Comparison of ENCODE assay signal across 9 cellular contexts in the genomic region with DNA sequence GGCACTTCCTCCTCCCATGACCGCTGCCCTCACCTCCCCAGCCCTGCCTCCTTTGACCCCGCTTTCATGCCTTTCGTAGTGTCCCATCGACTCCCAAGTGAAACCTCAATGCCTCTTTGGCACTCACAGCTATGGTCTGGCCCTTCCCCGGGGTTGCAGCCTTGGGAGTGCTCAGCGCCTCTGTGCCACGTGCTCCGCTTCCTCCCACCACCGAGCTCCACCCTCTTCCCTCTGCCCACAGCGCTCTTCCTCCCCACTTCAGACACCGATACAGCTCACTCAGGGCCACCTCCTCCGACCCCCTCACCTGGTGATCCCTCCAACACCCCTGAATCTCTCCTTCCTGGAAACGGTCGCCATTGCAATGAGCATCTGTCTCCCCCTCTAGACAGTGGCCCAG. TPM values are rescaled to one million over a fixed set of nuclear protein-coding genes. Genes with fewer than 3 reads are reported as not detected.
A peak's percentile ranks its signal among the peaks of the same experiment; 100 is the strongest.
DNase-seq lines count a peak whose midpoint lies in the region; ATAC-seq and TF ChIP-seq lines count a peak whose summit lies in the region.
"Had no signal": no experiment of that assay in that cellular context is flagged by ENCODE, and none has a peak within 500 bp of the region (broad histone marks: within the 10 kb centered on the region; RNA-seq: fewer than 3 reads in every experiment).

No MANE protein-coding gene starts in this region.

- H3K36me3 ChIP-seq in suprapubic skin: no peaks in the 10 kb centered on the region

- TF ChIP-seq CTCF in suprapubic skin (IDR thresholded peaks at IDR 0.05): no peak
- TF ChIP-seq CTCF in HFFc6 (IDR thresholded peaks at IDR 0.05): no peak

- H3K9me3 ChIP-seq in suprapubic skin: no peaks in the 10 kb centered on the region

- peak overlapping the region; percentile 29 for H3K4me3 ChIP-seq in suprapubic skin

- ATAC-seq in natural killer cell treated with Interleukin-12 subunit alpha and Interleukin-12 subunit beta and Interleukin-15 and Interleukin-18, amount 100 ng/mL, for 72 hours: peak; percentile 77 to 85
- no peak for ATAC-seq in HG02610 (IDR thresholded peaks at IDR 0.05; ENCODE audit: unreplicated experiment)

- no peak for TF ChIP-seq EP300 in suprapubic skin (IDR thresholded peaks at IDR 0.05)

- no peaks in the 10 kb centered on the region for H3K36me3 Mint-ChIP-seq in T-helper 1 cell treated with Interleukin-12 subunit alpha and Interleukin-12 subunit beta and Interleukin-4 antibody, amounts not matched to agents 30 μg/mL and 1 μg/mL, for 36 hours (ENCODE audit: low read depth)
- H3K36me3 Mint-ChIP-seq in natural killer cell treated with Interleukin-12 subunit alpha and Interleukin-12 subunit beta and Interleukin-15 and Interleukin-18, amount 100 ng/mL, for 72 hours: no peaks in the 10 kb centered on the region
- H3K36me3 Mint-ChIP-seq in HFFc6 (ENCODE audit: low read depth): no peaks in the 10 kb centered on the region

- H3K27me3 ChIP-seq in suprapubic skin: no peaks in the 10 kb centered on the region

- DNase-seq in natural killer cell treated with Interleukin-12 subunit alpha and Interleukin-12 subunit beta and Interleukin-15 and Interleukin-18, amount 100 ng/mL, for 72 hours (ENCODE audit: low spot score): peak; percentile 72
- DNase-seq in suprapubic skin (ENCODE audit: low spot score in 2 of 2) (peak; percentile 81 to 90), hippocampal formation (lab: John Stamatoyannopoulos, UW) (no peak), HFFc6 (no peak), NCI-H2227 (lab: John Stamatoyannopoulos, UW; ENCODE audit: unreplicated experiment) (no peak)

- peaks cover 66% of the 10 kb centered on the region for H3K4me1 ChIP-seq in suprapubic skin

- no peak for TF ChIP-seq POLR2A in suprapubic skin (IDR thresholded peaks at IDR 0.05)

- peaks cover 26% of the 10 kb centered on the region for H3K4me1 Mint-ChIP-seq in T-helper 1 cell treated with Interleukin-12 subunit alpha and Interleukin-12 subunit beta and Interleukin-4 antibody, amounts not matched to agents 30 μg/mL and 1 μg/mL, for 36 hours (ENCODE audit: low read depth)
- peaks cover 11 to 21% of the 10 kb centered on the region in 2 donors for H3K4me1 Mint-ChIP-seq in natural killer cell treated with Interleukin-12 subunit alpha and Interleukin-12 subunit beta and Interleukin-15 and Interleukin-18, amount 100 ng/mL, for 72 hours (ENCODE audit: low read depth in 2 of 2)
- H3K4me1 Mint-ChIP-seq in HFFc6 (ENCODE audit: low read depth): peaks cover 37% of the 10 kb centered on the region

- H3K27me3 Mint-ChIP-seq in T-helper 1 cell treated with Interleukin-12 subunit alpha and Interleukin-12 subunit beta and Interleukin-4 antibody, amounts not matched to agents 30 μg/mL and 1 μg/mL, for 36 hours (ENCODE audit: low read depth): no peaks in the 10 kb centered on the region
- no peaks in the 10 kb centered on the region for H3K27me3 Mint-ChIP-seq in natural killer cell treated with Interleukin-12 subunit alpha and Interleukin-12 subunit beta and Interleukin-15 and Interleukin-18, amount 100 ng/mL, for 72 hours
- H3K27me3 Mint-ChIP-seq in HFFc6 (ENCODE audit: insufficient read depth): peaks cover 19% of the 10 kb centered on the region

- WGBS in adipose tissue, 3 donors: 17 to 60% (median 28%) methylated on average over 14 of the region's 14 CpGs
- 21% methylated on average over 14 of the region's 14 CpGs for WGBS in suprapubic skin

- no peaks in the 10 kb centered on the region for H3K9me3 Mint-ChIP-seq in T-helper 1 cell treated with Interleukin-12 subunit alpha and Interleukin-12 subunit beta and Interleukin-4 antibody, amounts not matched to agents 30 μg/mL and 1 μg/mL, for 36 hours
- H3K9me3 Mint-ChIP-seq in natural killer cell treated with Interleukin-12 subunit alpha and Interleukin-12 subunit beta and Interleukin-15 and Interleukin-18, amount 100 ng/mL, for 72 hours: no peaks in the 10 kb centered on the region
- H3K9me3 Mint-ChIP-seq in HFFc6: no peaks in the 10 kb centered on the region

- peak overlapping the region; percentile 72 for H3K4me3 Mint-ChIP-seq in T-helper 1 cell treated with Interleukin-12 subunit alpha and Interleukin-12 subunit beta and Interleukin-4 antibody, amounts not matched to agents 30 μg/mL and 1 μg/mL, for 36 hours
- peak overlapping the region; percentile 58 for H3K4me3 Mint-ChIP-seq in natural killer cell treated with Interleukin-12 subunit alpha and Interleukin-12 subunit beta and Interleukin-15 and Interleukin-18, amount 100 ng/mL, for 72 hours
- H3K4me3 Mint-ChIP-seq in HFFc6: no peak overlapping the region

- H3K27ac ChIP-seq in adipose tissue (ENCODE audit: low read depth, low read length) (peak overlapping the region; percentile 56), suprapubic skin (peak overlapping the region; percentile 83)

- peak overlapping the region; percentile 91 for H3K27ac Mint-ChIP-seq in T-helper 1 cell treated with Interleukin-12 subunit alpha and Interleukin-12 subunit beta and Interleukin-4 antibody, amounts not matched to agents 30 μg/mL and 1 μg/mL, for 36 hours
- peak overlapping the region; percentile 69 to 86 for H3K27ac Mint-ChIP-seq in natural killer cell treated with Interleukin-12 subunit alpha and Interleukin-12 subunit beta and Interleukin-15 and Interleukin-18, amount 100 ng/mL, for 72 hours
- H3K27ac Mint-ChIP-seq in HFFc6: no peak overlapping the region

RNA-seq across cellular contexts. Expression of gene SCGB1A1, which starts 16.6 kb away (rescaled TPM):
- polyA plus RNA-seq in adipose tissue: under 1 TPM in 2 of 3 donors, not detected in 1; 0.54 to 0.82 TPM
- total RNA-seq in natural killer cell treated with Interleukin-12 subunit alpha and Interleukin-12 subunit beta and Interleukin-15 and Interleukin-18, amount 100 ng/mL, for 72 hours: not detected
- total RNA-seq in suprapubic skin: not detected
- not detected for total RNA-seq in HFFc6 (2021; fragmentation: NEBNext Ultra II Directional; extraction: Animal tissue kit (Norgen Biotek cat#: 25700))
- polyA plus RNA-seq: keratinocyte had no signal

Comparison
In these comparisons a context has a peak if more than half of its experiments do, and no peak if none do; other contexts are left out.
1. DNase-seq: peak in natural killer cell treated with Interleukin-12 subunit alpha and Interleukin-12 subunit beta and Interleukin-15 and Interleukin-18, amount 100 ng/mL, for 72 hours (single experiment) and suprapubic skin (2 of 2); none in hippocampal formation (0 of 2), HFFc6 (single experiment) and NCI-H2227 (single experiment).